Comparison of ENCODE assay signal across 8 cellular contexts in the genomic region with DNA sequence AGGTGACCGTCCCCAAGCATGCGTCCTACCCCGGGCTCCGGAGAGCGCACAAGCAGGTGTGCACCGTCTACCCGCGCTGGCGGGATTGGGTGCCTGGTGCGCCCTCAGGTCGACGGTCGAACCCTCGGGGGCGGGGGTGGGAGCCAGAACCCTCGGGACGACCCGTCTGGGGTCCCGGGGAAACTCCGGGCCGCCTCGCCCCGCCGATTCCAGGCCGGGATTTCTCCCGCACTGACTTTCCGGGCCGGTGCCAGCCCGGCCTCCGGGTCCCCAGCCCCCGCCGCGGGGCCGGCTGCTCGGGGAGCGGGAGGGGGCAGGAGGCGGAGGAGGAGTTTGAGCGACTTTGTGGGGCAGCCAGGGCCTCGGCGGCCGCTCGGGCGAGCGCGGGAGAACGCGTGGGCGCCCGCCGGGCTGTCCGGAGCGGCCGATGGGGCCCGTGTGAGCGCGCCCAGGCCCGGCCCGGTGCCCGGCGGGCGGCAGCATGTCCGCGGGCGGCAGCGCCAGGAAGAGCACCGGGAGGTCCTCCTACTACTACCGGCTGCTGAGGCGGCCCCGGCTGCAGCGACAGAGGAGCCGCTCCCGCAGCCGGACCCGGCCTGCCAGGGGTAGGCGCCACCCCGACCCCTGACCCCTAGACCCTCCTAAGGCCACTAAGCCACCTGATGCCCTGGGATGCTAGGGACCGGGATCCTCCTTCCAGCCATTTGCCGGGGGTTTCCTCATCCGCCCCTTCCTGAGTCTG. TPM values are rescaled to one million over a fixed set of nuclear protein-coding genes. Genes with fewer than 3 reads are reported as not detected.
DNase-seq lines count a peak whose midpoint lies in the region; ATAC-seq and TF ChIP-seq lines count a peak whose summit lies in the region.

A gene (plus strand): TSS at position 340 of the 742 bp plus-strand sequence. CDS start 142 bp downstream, at position 482.

- no peaks in the 10 kb centered on the region for H3K79me2 ChIP-seq in Karpas-422 (ENCODE audit: low read length)

- H3K27ac ChIP-seq in endodermal cell (ENCODE audit: low read depth, low read length), result peak within 1 kb of the TSS; percentile 36
- H3K27ac ChIP-seq in thoracic aorta, result no peak within 1 kb of the TSS
- no peak within 1 kb of the TSS for H3K27ac ChIP-seq in Karpas-422 (ENCODE audit: low read length)

- peak; percentile 27 for DNase-seq in activated CD4-positive, alpha-beta T cell treated with anti-CD3 and anti-CD28 coated beads for 36 hours
- DNase-seq in activated CD4-positive, alpha-beta T cell treated with anti-CD3 and anti-CD28 coated beads for 48 hours, result no peak
- DNase-seq in RPMI7951 (ENCODE audit: low read depth), result peak; percentile 25
- peak; percentile 92 for DNase-seq in endodermal cell
- DNase-seq in mesenteric fat pad (ENCODE audit: low spot score), result no peak
- no peak for DNase-seq in thoracic aorta (ENCODE audit: low spot score)
- no peak for DNase-seq in Karpas-422

- H3K4me3 Mint-ChIP-seq in activated CD4-positive, alpha-beta T cell treated with anti-CD3 and anti-CD28 coated beads for 36 hours, result peak within 1 kb of the TSS; percentile 4
- peak within 1 kb of the TSS; percentile 90 for H3K4me3 Mint-ChIP-seq in endodermal cell

- H3K9me3 ChIP-seq in endodermal cell (ENCODE audit: control insufficient read depth, low read length), result no peaks in the 10 kb centered on the region
- no peaks in the 10 kb centered on the region for H3K9me3 ChIP-seq in thoracic aorta
- no peaks in the 10 kb centered on the region for H3K9me3 ChIP-seq in Karpas-422 (ENCODE audit: low read length)

- H3K36me3 ChIP-seq in endodermal cell (ENCODE audit: control insufficient read depth, insufficient read depth, low read length) (peaks cover 9% of the 10 kb centered on the region), thoracic aorta (no peaks in the 10 kb centered on the region), Karpas-422 (ENCODE audit: insufficient read depth, low read length) (no peaks in the 10 kb centered on the region)

- 1 to 2% methylated on average over 16 to 79 of the region's 79 CpGs for WGBS in endodermal cell (ENCODE audit: insufficient coverage in 1 of 2, insufficient read length in 1 of 2), 2 experiments

- CTCF ChIA-PET in activated CD4-positive, alpha-beta T cell treated with anti-CD3 and anti-CD28 coated beads for 36 hours (lab: Charles Lee), result no interaction called here

- peaks cover 11% of the 10 kb centered on the region for H3K4me1 Mint-ChIP-seq in activated CD4-positive, alpha-beta T cell treated with anti-CD3 and anti-CD28 coated beads for 36 hours
- H3K4me1 Mint-ChIP-seq in endodermal cell, result peaks cover 58% of the 10 kb centered on the region

- peak within 1 kb of the TSS; percentile 90 for H3K4me3 ChIP-seq in endodermal cell (ENCODE audit: low read length)
- H3K4me3 ChIP-seq in thoracic aorta, result peak within 1 kb of the TSS; percentile 82
- H3K4me3 ChIP-seq in Karpas-422 (ENCODE audit: low read length), result no peak within 1 kb of the TSS

- peak; percentile 17 for ATAC-seq in activated CD4-positive, alpha-beta T cell treated with anti-CD3 and anti-CD28 coated beads for 36 hours
- peak; percentile 17 for ATAC-seq in thoracic aorta (ENCODE audit: insufficient number of reproducible peaks, low FRiP score, low read depth)
- no peak for ATAC-seq in HG03521 (IDR thresholded peaks at IDR 0.05; ENCODE audit: unreplicated experiment)

- H2AFZ ChIP-seq in Karpas-422 (ENCODE audit: low read length), result no peak within 1 kb of the TSS

- H3K4me1 ChIP-seq in endodermal cell (ENCODE audit: control insufficient read depth, insufficient read depth, low read length) (peaks cover 10% of the 10 kb centered on the region), thoracic aorta (ENCODE audit: control insufficient read depth in 1 of 2, low read depth in 2 of 2) (peaks cover 16 to 29% of the 10 kb centered on the region in 2 donors), Karpas-422 (ENCODE audit: low read length) (no peaks in the 10 kb centered on the region)

- H3K36me3 Mint-ChIP-seq in activated CD4-positive, alpha-beta T cell treated with anti-CD3 and anti-CD28 coated beads for 36 hours (ENCODE audit: low read depth), result no peaks in the 10 kb centered on the region
- H3K36me3 Mint-ChIP-seq in endodermal cell (ENCODE audit: low read depth), result peaks cover 8% of the 10 kb centered on the region

- peak within 1 kb of the TSS; percentile 42 for H3K9ac ChIP-seq in endodermal cell (ENCODE audit: extremely low read depth, low read length, poor library complexity, severe bottlenecking)
- H3K9ac ChIP-seq in Karpas-422 (ENCODE audit: low read length), result no peak within 1 kb of the TSS

- H3K27me3 Mint-ChIP-seq in activated CD4-positive, alpha-beta T cell treated with anti-CD3 and anti-CD28 coated beads for 36 hours, result peaks cover 38% of the 10 kb centered on the region
- H3K27me3 Mint-ChIP-seq in endodermal cell (ENCODE audit: insufficient read depth), result peaks cover 3% of the 10 kb centered on the region

- H3K27ac Mint-ChIP-seq in activated CD4-positive, alpha-beta T cell treated with anti-CD3 and anti-CD28 coated beads for 36 hours, result no peak within 1 kb of the TSS
- H3K27ac Mint-ChIP-seq in endodermal cell, result peak within 1 kb of the TSS; percentile 91

- no peaks in the 10 kb centered on the region for H3K9me2 ChIP-seq in Karpas-422 (replicated peaks; ENCODE audit: insufficient read depth, low read length)

- H3K4me2 ChIP-seq in Karpas-422 (ENCODE audit: low read depth, low read length, poor library complexity, severe bottlenecking), result no peak within 1 kb of the TSS

- TF ChIP-seq CTCF in endodermal cell (conservative IDR thresholded peaks at IDR 0.05) (no peak), thoracic aorta (IDR thresholded peaks at IDR 0.05) (no peak)

- intact Hi-C loops in activated CD4-positive, alpha-beta T cell treated with anti-CD3 and anti-CD28 coated beads for 36 hours (cut with DNase I, micrococcal nuclease), result no loop called here

- no peaks in the 10 kb centered on the region for H3K9me3 Mint-ChIP-seq in activated CD4-positive, alpha-beta T cell treated with anti-CD3 and anti-CD28 coated beads for 36 hours (ENCODE audit: low read depth)
- H3K9me3 Mint-ChIP-seq in endodermal cell, result no peaks in the 10 kb centered on the region

- no peaks in the 10 kb centered on the region for H4K20me1 ChIP-seq in Karpas-422 (ENCODE audit: insufficient read depth, low read depth, low read length)

- H3K27me3 ChIP-seq in endodermal cell (ENCODE audit: control insufficient read depth, insufficient read depth, low read length, poor library complexity, severe bottlenecking) (no peaks in the 10 kb centered on the region), thoracic aorta (replicated peaks; ENCODE audit: insufficient read depth) (no peaks in the 10 kb centered on the region), Karpas-422 (ENCODE audit: low read length) (no peaks in the 10 kb centered on the region)

- POLR2A ChIA-PET in activated CD4-positive, alpha-beta T cell treated with anti-CD3 and anti-CD28 coated beads for 36 hours (lab: Charles Lee), result no interaction called here

RNA-seq across cellular contexts. Expression of the gene that starts here (rescaled TPM):
- under 1 TPM; 0.02 to 0.28 TPM for total RNA-seq in activated CD4-positive, alpha-beta T cell treated with anti-CD3 and anti-CD28 coated beads for 36 hours
- total RNA-seq in RPMI7951 (2014; rRNA removed; shearing (Covaris generic)), result 3.1 and 3.8 TPM in 2 replicates
- total RNA-seq in endodermal cell, result 10 to 100 TPM; 70.7 to 71.0 TPM
- polyA plus RNA-seq in endodermal cell (2013, experiment 1 of 2), result 33.4 TPM
- polyA plus RNA-seq in endodermal cell (2013, experiment 2 of 2), result 36.0 TPM
- total RNA-seq in mesenteric fat pad, result 86.1 TPM
- total RNA-seq in thoracic aorta, result 100 to 1,000 TPM in 1 of 2 donors, 10 to 100 TPM in 1; 87.4 to 104 TPM
- 0.18 and 1.3 TPM in 2 replicates for total RNA-seq in Karpas-422 (2014; rRNA removed; shearing (Covaris generic); ENCODE audit: low replicate concordance)

Comparison
In these comparisons a context has a peak if more than half of its experiments do, and no peak if none do; other contexts are left out.
1. RNA of the gene that starts here (total RNA-seq): 87.4 to 104 TPM in thoracic aorta, 86.1 TPM in mesenteric fat pad (single experiment) and 70.7 to 71.0 TPM in endodermal cell; 3.1 to 3.8 TPM in RPMI7951, 0.18 to 1.3 TPM in Karpas-422 and 0.02 to 0.28 TPM in activated CD4-positive, alpha-beta T cell treated with anti-CD3 and anti-CD28 coated beads for 36 hours; every median in the first group is over 10 times any median in the second.
2. Peak in DNase-seq and ATAC-seq in activated CD4-positive, alpha-beta T cell treated with anti-CD3 and anti-CD28 coated beads for 36 hours; RNA of the gene not detected or under 1 TPM.
3. DNase-seq: peak in RPMI7951 (single experiment) and endodermal cell (single experiment); none in activated CD4-positive, alpha-beta T cell treated with anti-CD3 and anti-CD28 coated beads for 48 hours (single experiment), mesenteric fat pad (single experiment), thoracic aorta (single experiment) and Karpas-422 (single experiment).